ENCODE assay signal across 8 cellular contexts in genomic region chr3:49166752-49167556, GRCh38. TPM values are rescaled to one million over a fixed set of nuclear protein-coding genes. Genes with fewer than 3 reads are reported as not detected.
A peak's percentile ranks its signal among the peaks of the same experiment; 100 is the strongest.
DNase-seq lines count a peak whose midpoint lies in the region; TF ChIP-seq lines count a peak whose summit lies in the region.

No MANE protein-coding gene starts in this region.

- 90% methylated on average over 3 of the region's 6 CpGs for WGBS in esophagus muscularis mucosa

- H3F3A ChIP-seq in DOHH2 (ENCODE audit: control insufficient read depth, insufficient read depth): no peaks in the 10 kb centered on the region

- H2AFZ ChIP-seq in parathyroid adenoma: peak overlapping the region; percentile 99

- CTCF ChIA-PET in RWPE1 (lab: Yijun Ruan, JAX): no interaction called here

- TF ChIP-seq POLR2A in esophagus muscularis mucosa (IDR thresholded peaks at IDR 0.05; ENCODE audit: low read depth): no peak

- H3K27ac ChIP-seq in DOHH2 (ENCODE audit: low read depth, low read length): no peak overlapping the region
- H3K27ac ChIP-seq in RWPE1: peak overlapping the region; percentile 81
- H3K27ac ChIP-seq in esophagus muscularis mucosa (replicated peaks in 1 of 4): peak overlapping the region; percentile 89 to 95 (median 94)
- H3K27ac ChIP-seq in parathyroid adenoma: peak overlapping the region; percentile 83

- no peak overlapping the region for H3K9ac ChIP-seq in parathyroid adenoma

- H3K79me2 ChIP-seq in DOHH2 (ENCODE audit: control insufficient read depth, low read length): peaks cover 37% of the 10 kb centered on the region
- peaks cover 4% of the 10 kb centered on the region for H3K79me2 ChIP-seq in parathyroid adenoma

- DNase-seq in RWPE1 (ENCODE audit: low spot score): no peak
- DNase-seq in esophagus muscularis mucosa (ENCODE audit: extremely low spot score): no peak
- no peak for DNase-seq in NCI-H524 (lab: John Stamatoyannopoulos, UW)
- no peak for DNase-seq in COR-L47 (lab: John Stamatoyannopoulos, UW)
- no peak for DNase-seq in GOT3 (lab: John Stamatoyannopoulos, UW)
- DNase-seq in activated CD8-positive, alpha-beta memory T cell treated with anti-CD3 and anti-CD28 coated beads, Interleukin-2, amount 50 U/mL, for 48 hours: no peak

- no peaks in the 10 kb centered on the region for H4K20me1 ChIP-seq in DOHH2 (ENCODE audit: control insufficient read depth, insufficient read depth, low read depth, low read length)

- TF ChIP-seq CTCF in DOHH2 (IDR thresholded peaks at IDR 0.05; ENCODE audit: low read depth, low read length, poor library complexity, severe bottlenecking): no peak
- TF ChIP-seq CTCF in RWPE1 (conservative IDR thresholded peaks at IDR 0.05; ENCODE audit: low read depth): no peak
- TF ChIP-seq CTCF in esophagus muscularis mucosa (IDR thresholded peaks at IDR 0.05): no peak
- TF ChIP-seq CTCF in parathyroid adenoma (IDR thresholded peaks at IDR 0.05): no peak

- H3K4me2 ChIP-seq in DOHH2 (ENCODE audit: low read length) (peak overlapping the region; percentile 71), parathyroid adenoma (ENCODE audit: low read length) (peak overlapping the region; percentile 87)

- H3K27me3 ChIP-seq in DOHH2 (ENCODE audit: control insufficient read depth, low read length) (no peaks in the 10 kb centered on the region), esophagus muscularis mucosa (no peaks in the 10 kb centered on the region), parathyroid adenoma (ENCODE audit: control insufficient read depth, insufficient read depth, low read length) (no peaks in the 10 kb centered on the region)

- TF ChIP-seq EP300 in esophagus muscularis mucosa (IDR thresholded peaks at IDR 0.05): no peak

- H3K9me2 ChIP-seq in DOHH2 (replicated peaks; ENCODE audit: control insufficient read depth, low read length): no peaks in the 10 kb centered on the region; the same call in 1 of the 2 replicates

- POLR2A ChIA-PET in RWPE1 (lab: Yijun Ruan, JAX; ENCODE audit: low non-redundant PET): no interaction called here

- H3K9me3 ChIP-seq in DOHH2 (ENCODE audit: control insufficient read depth, insufficient read depth, low read length) (peaks cover 7% of the 10 kb centered on the region; the same call in 1 of the 2 replicates), esophagus muscularis mucosa (no peaks in the 10 kb centered on the region), parathyroid adenoma (ENCODE audit: control insufficient read depth, low read length) (no peaks in the 10 kb centered on the region)

- H3K4me1 ChIP-seq in DOHH2 (ENCODE audit: control insufficient read depth, low read length) (peaks cover 23% of the 10 kb centered on the region), esophagus muscularis mucosa (peaks cover 22 to 49% (median 41%) of the 10 kb centered on the region in 4 donors), parathyroid adenoma (peaks cover 10% of the 10 kb centered on the region)

- peak overlapping the region; percentile 84 for H3K4me3 ChIP-seq in DOHH2 (ENCODE audit: low read length)
- H3K4me3 ChIP-seq in esophagus muscularis mucosa: peak overlapping the region; percentile 88 to 99 (median 94)
- peak overlapping the region; percentile 67 for H3K4me3 ChIP-seq in parathyroid adenoma (ENCODE audit: low read depth, low read length)

- H3K36me3 ChIP-seq in DOHH2 (ENCODE audit: control insufficient read depth, low read length) (peaks cover 29% of the 10 kb centered on the region), esophagus muscularis mucosa (peaks cover 13 to 28% (median 23%) of the 10 kb centered on the region in 4 donors), parathyroid adenoma (ENCODE audit: control insufficient read depth, insufficient read depth, low read length) (no peaks in the 10 kb centered on the region)

- intact Hi-C loops in esophagus muscularis mucosa (cut with DNase I): no loop called here

RNA-seq across cellular contexts. Expression of gene CCDC71, which starts 0.8 kb away (rescaled TPM):
- total RNA-seq in esophagus muscularis mucosa: 10 to 100 TPM; 19.9 to 25.6 (median 23.7) TPM

RNA-seq across cellular contexts. Expression of gene KLHDC8B, which starts 4.4 kb away (rescaled TPM):
- total RNA-seq in esophagus muscularis mucosa: 100 to 1,000 TPM in 1 of 4 donors, 10 to 100 TPM in 3; 78.6 to 190 (median 91.2) TPM

RNA-seq across cellular contexts. Expression of gene LAMB2, which starts 34.1 kb away (rescaled TPM):
- total RNA-seq in esophagus muscularis mucosa: 1,000 to 10,000 TPM in 1 of 4 donors, 100 to 1,000 TPM in 3; 609 to 1,229 (median 740) TPM

RNA-seq across cellular contexts. Expression of gene USP19, which starts 46.3 kb away (rescaled TPM):
- 10 to 100 TPM; 57.5 to 64.4 (median 59.9) TPM for total RNA-seq in esophagus muscularis mucosa
